11 cellular contexts compared by ENCODE assay signal in the genomic region with DNA sequence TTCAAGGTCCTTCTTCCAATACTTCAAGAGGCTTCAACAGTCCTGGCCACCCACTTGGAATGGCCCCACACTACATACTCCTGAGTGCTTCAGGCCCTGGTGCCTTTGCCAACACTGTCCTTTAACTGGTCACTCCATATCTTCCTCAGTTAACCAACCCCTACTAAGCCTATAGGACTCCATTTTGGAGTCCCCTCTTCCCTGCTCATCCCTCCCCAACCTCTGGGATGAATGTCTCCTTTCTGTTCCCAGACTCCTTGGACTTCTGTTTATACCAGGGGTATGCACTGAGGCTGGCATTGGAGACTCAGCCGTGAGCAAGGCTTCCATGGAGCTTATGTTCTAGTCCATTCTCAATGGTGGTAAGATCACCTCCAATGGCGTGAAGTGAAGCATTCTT. TPM values are rescaled to one million over a fixed set of nuclear protein-coding genes. Genes with fewer than 3 reads are reported as not detected.
A peak's percentile ranks its signal among the peaks of the same experiment; 100 is the strongest.
DNase-seq lines count a peak whose midpoint lies in the region; ATAC-seq and TF ChIP-seq lines count a peak whose summit lies in the region.
"Had no signal": no experiment of that assay in that cellular context is flagged by ENCODE, and none has a peak within 500 bp of the region (broad histone marks: within the 10 kb centered on the region; RNA-seq: fewer than 3 reads in every experiment).

No MANE protein-coding gene starts in this region.

- H3K27me3 ChIP-seq in breast epithelium (no peaks in the 10 kb centered on the region), muscle layer of colon (ENCODE audit: control insufficient read depth in 1 of 2, insufficient read depth in 2 of 2, low read length in 2 of 2) (no peaks in the 10 kb centered on the region), tibial artery (no peaks in the 10 kb centered on the region)

- TF ChIP-seq POLR2A in breast epithelium (IDR thresholded peaks at IDR 0.05): no peak

- peaks cover 95% of the 10 kb centered on the region for H3K36me3 Mint-ChIP-seq in activated T-cell treated with anti-CD3 and anti-CD28 coated beads, Interleukin-2, amount 50 U/mL, for 24 hours (ENCODE audit: low read depth)

- H3K27ac ChIP-seq in breast epithelium (peak overlapping the region; percentile 92 to 95), muscle layer of colon (ENCODE audit: low read depth, low read length) (peak overlapping the region; percentile 38), tibial artery (peak overlapping the region; percentile 88 to 97)

- no peak for DNase-seq in activated T-cell treated with anti-CD3 and anti-CD28 coated beads, Interleukin-2, amount 50 U/mL, for 24 hours
- DNase-seq in activated T-cell treated with anti-CD3 and anti-CD28 coated beads, Interleukin-2, amount 50 U/mL, for 1 hour: no peak
- DNase-seq in breast epithelium (ENCODE audit: low spot score in 2 of 2) (no peak), tibial artery (no peak), DMS 273 (lab: John Stamatoyannopoulos, UW; ENCODE audit: unreplicated experiment) (no peak), NCI-H524 treated with DMSO at 0.1 percent for 48 hours (lab: John Stamatoyannopoulos, UW) (no peak)
- DNase-seq: dermis blood vessel endothelial cell, MM.1S had no signal

- no peaks in the 10 kb centered on the region for H3K9me3 Mint-ChIP-seq in activated T-cell treated with anti-CD3 and anti-CD28 coated beads, Interleukin-2, amount 50 U/mL, for 24 hours
- H3K9me3 Mint-ChIP-seq: neural crest cell had no signal

- no peaks in the 10 kb centered on the region for H3K27me3 Mint-ChIP-seq in activated T-cell treated with anti-CD3 and anti-CD28 coated beads, Interleukin-2, amount 50 U/mL, for 24 hours

- no peak overlapping the region for H3K4me3 Mint-ChIP-seq in activated T-cell treated with anti-CD3 and anti-CD28 coated beads, Interleukin-2, amount 50 U/mL, for 24 hours
- H3K4me3 Mint-ChIP-seq: neural crest cell had no signal

- TF ChIP-seq CTCF in breast epithelium (IDR thresholded peaks at IDR 0.05) (no peak), tibial artery (IDR thresholded peaks at IDR 0.05) (no peak)

- H3K9me3 ChIP-seq in breast epithelium (no peaks in the 10 kb centered on the region), muscle layer of colon (ENCODE audit: low read length) (no peaks in the 10 kb centered on the region), tibial artery (no peaks in the 10 kb centered on the region)

- intact Hi-C loops in breast epithelium (cut with DNase I; ENCODE audit: low total_unique reads): no loop called here
- intact Hi-C loops in tibial artery (cut with DNase I; ENCODE audit: low total_unique reads): no loop called here

- no peak for ATAC-seq in GM21381 (IDR thresholded peaks at IDR 0.05; ENCODE audit: unreplicated experiment)

- H3K9ac ChIP-seq in muscle layer of colon (ENCODE audit: low read length): no peak overlapping the region

- H3K27ac Mint-ChIP-seq in activated T-cell treated with anti-CD3 and anti-CD28 coated beads, Interleukin-2, amount 50 U/mL, for 24 hours: peak overlapping the region; percentile 88

- H3K4me1 ChIP-seq in breast epithelium (peaks cover 10 to 39% of the 10 kb centered on the region in 2 donors), muscle layer of colon (ENCODE audit: insufficient read depth, low read length) (peaks cover 50% of the 10 kb centered on the region), tibial artery (peaks cover 6 to 100% (median 90%) of the 10 kb centered on the region in 4 donors)

- peaks cover 80% of the 10 kb centered on the region for H3K4me1 Mint-ChIP-seq in activated T-cell treated with anti-CD3 and anti-CD28 coated beads, Interleukin-2, amount 50 U/mL, for 24 hours (ENCODE audit: low read depth)

- no peak overlapping the region for H3K4me3 ChIP-seq in breast epithelium
- H3K4me3 ChIP-seq in muscle layer of colon (ENCODE audit: low read depth in 1 of 2, low read length in 2 of 2): peak overlapping the region in 1 of 2 donors; percentile 4
- no peak overlapping the region for H3K4me3 ChIP-seq in tibial artery

- H3K36me3 ChIP-seq in breast epithelium (no peaks in the 10 kb centered on the region), muscle layer of colon (ENCODE audit: insufficient read depth, low read length) (peaks cover 2% of the 10 kb centered on the region), tibial artery (peaks cover 0 to 2% (median 0%) of the 10 kb centered on the region in 3 donors)

RNA-seq across cellular contexts. Expression of a gene that starts 33.6 kb away (rescaled TPM):
- 1 to 10 TPM in 1 of 3 donors, not detected in 2; 5.3 TPM for total RNA-seq in breast epithelium
- total RNA-seq: dermis blood vessel endothelial cell, neural crest cell had no signal

RNA-seq across cellular contexts. Expression of a gene that starts 51.3 kb away (rescaled TPM):
- 100 to 1,000 TPM in 2 of 3 donors, 10 to 100 TPM in 1; 95.1 to 124 (median 117) TPM for total RNA-seq in breast epithelium

Comparison
In these comparisons a context has a peak if more than half of its experiments do, and no peak if none do; other contexts are left out.
1. H3K27ac ChIP-seq: peak in every context shown above with its lines; median percentile 94 in breast epithelium; 92 in tibial artery; 38 in muscle layer of colon.